1 cellular context compared by ENCODE assay signal in the genomic region with DNA sequence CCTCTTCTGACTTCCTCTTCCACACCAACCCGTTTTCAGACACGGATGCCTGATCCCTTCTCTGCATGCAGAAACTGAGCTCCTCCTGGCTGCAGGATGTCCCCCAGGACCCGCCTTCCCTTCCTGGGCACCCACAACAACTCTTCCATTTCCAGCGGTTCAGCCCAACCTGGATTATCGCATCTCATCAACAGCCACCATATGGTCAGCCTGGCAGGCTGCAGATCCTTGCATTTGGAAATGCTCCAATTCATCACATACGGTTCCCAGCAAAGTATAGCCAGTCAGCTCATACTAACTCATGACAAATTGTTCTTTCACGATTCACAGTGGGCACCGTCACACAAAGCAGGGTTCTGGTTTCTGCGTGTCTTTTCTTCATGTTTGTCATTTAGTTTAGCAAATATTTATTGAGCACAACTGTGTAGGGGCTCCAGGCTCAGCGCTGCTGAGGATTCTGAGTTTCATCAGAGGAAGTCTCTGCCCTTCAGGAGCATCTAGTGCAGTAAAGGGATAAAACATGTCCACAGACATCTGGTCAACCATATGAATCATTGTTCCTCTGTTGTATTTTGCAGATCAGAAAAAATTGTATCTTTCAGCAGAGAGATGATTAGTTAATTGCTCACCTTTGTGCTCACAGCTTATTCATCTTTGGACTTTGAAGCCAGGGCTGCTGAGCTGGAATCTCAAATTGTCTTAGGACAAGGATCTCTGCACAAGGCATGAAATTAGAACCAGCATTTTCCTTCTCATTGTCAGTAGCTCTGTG.
TF ChIP-seq lines count a peak whose summit lies in the region.

No MANE protein-coding gene starts in this region.

TF ChIP-seq in HepG2, 621 proteins besides CTCF, POLR2A, EP300 and RAD21 (continued from another document):
- TF ChIP-seq, protein P1, sequence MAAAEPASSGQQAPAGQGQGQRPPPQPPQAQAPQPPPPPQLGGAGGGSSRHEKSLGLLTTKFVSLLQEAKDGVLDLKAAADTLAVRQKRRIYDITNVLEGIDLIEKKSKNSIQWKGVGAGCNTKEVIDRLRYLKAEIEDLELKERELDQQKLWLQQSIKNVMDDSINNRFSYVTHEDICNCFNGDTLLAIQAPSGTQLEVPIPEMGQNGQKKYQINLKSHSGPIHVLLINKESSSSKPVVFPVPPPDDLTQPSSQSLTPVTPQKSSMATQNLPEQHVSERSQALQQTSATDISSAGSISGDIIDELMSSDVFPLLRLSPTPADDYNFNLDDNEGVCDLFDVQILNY (CRISPR knock-in tag; conservative IDR thresholded peaks at IDR 0.05) = no peak
- no peak for TF ChIP-seq FIP1L1 (IDR thresholded peaks at IDR 0.05; ENCODE audit: borderline replicate concordance, insufficient read depth, low read depth, low read length)
- TF ChIP-seq TEAD2 (CRISPR knock-in tag; IDR thresholded peaks at IDR 0.05) = no peak
- TF ChIP-seq, protein P2, sequence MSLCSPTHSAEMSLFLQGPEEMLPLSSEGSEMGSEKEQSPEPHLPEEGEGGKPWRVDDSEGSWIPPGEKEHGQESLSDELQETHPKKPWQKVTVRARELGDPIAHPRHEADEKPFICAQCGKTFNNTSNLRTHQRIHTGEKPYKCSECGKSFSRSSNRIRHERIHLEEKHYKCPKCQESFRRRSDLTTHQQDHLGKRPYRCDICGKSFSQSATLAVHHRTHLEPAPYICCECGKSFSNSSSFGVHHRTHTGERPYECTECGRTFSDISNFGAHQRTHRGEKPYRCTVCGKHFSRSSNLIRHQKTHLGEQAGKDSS (CRISPR knock-in tag; IDR thresholded peaks at IDR 0.05; ENCODE audit: borderline replicate concordance, low read depth) = no peak
- TF ChIP-seq, protein P3, sequence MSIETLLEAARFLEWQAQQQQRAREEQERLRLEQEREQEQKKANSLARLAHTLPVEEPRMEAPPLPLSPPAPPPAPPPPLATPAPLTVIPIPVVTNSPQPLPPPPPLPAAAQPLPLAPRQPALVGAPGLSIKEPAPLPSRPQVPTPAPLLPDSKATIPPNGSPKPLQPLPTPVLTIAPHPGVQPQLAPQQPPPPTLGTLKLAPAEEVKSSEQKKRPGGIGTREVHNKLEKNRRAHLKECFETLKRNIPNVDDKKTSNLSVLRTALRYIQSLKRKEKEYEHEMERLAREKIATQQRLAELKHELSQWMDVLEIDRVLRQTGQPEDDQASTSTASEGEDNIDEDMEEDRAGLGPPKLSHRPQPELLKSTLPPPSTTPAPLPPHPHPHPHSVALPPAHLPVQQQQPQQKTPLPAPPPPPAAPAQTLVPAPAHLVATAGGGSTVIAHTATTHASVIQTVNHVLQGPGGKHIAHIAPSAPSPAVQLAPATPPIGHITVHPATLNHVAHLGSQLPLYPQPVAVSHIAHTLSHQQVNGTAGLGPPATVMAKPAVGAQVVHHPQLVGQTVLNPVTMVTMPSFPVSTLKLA (IDR thresholded peaks at IDR 0.05) = no peak
- TF ChIP-seq CBX2 (IDR thresholded peaks at IDR 0.05; ENCODE audit: low read depth, low read length) = no peak
- TF ChIP-seq CBX2 (CRISPR knock-in tag; IDR thresholded peaks at IDR 0.05; ENCODE audit: low read depth) = no peak
- TF ChIP-seq MATR3 (CRISPR knock-in tag; IDR thresholded peaks at IDR 0.05) = no peak
